1 cellular context compared by ENCODE assay signal in genomic region chr12:47234576-47235141, GRCh38.
TF ChIP-seq lines count a peak whose summit lies in the region.

No MANE protein-coding gene starts in this region.

TF ChIP-seq in H1, 55 proteins besides CTCF, POLR2A, EP300 and RAD21:
- no peak for TF ChIP-seq CTBP2 (IDR thresholded peaks at IDR 0.05; ENCODE audit: borderline replicate concordance, insufficient read depth, insufficient read length, low read length)
- TF ChIP-seq ASH2L (IDR thresholded peaks at IDR 0.05; ENCODE audit: low read length) = no peak
- TF ChIP-seq CBX8 (IDR thresholded peaks at IDR 0.05; ENCODE audit: borderline replicate concordance, low read depth, low read length) = no peak
- TF ChIP-seq PHF8 (conservative IDR thresholded peaks at IDR 0.05; ENCODE audit: low read depth, low read length) = no peak
- no peak for TF ChIP-seq SP4 (IDR thresholded peaks at IDR 0.05; ENCODE audit: low read length)
- no peak for TF ChIP-seq CHD2 (IDR thresholded peaks at IDR 0.05; ENCODE audit: low read length)
- TF ChIP-seq SIRT6 (IDR thresholded peaks at IDR 0.05; ENCODE audit: low read length) = no peak
- no peak for TF ChIP-seq EGR1 (IDR thresholded peaks at IDR 0.05; ENCODE audit: borderline replicate concordance, low read depth, low read length)
TF ChIP-seq in H1: peak in this region for 0.
